18 cellular contexts compared by ENCODE assay signal in the genomic region with DNA sequence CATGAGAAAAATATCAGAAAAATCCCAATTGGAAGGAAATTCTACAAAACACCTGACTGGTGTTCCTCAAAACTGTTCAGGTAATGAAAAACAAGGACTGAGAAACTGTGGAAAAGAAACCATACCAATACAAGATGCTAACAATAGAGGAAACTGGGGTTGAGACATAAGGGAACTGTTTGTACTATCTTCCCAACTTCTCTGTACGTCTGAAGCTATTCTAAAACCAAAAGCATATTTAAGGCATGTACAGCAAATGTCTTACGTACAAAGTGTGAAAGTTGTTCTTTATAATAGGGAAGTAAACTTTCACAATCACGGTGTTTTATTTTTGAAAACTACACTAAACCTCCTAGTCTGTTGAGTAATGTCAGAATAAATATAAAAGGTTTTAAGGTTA.
"Had no signal": no experiment of that assay in that cellular context is flagged by ENCODE, and none has a peak within 500 bp of the region (broad histone marks: within the 10 kb centered on the region; RNA-seq: fewer than 3 reads in every experiment).

No MANE protein-coding gene starts in this region.

- H3K9me3 Mint-ChIP-seq: activated naive CD8-positive, alpha-beta T cell treated with anti-CD3 and anti-CD28 coated beads, Interleukin-2, amount 10 ng/mL, durations not matched to agents 7 days and 5 days; activated T-helper 1 cell treated with anti-CD3 and anti-CD28 coated beads, Interleukin-12 subunit alpha, Interleukin-12 subunit beta, Interleukin-2, Interleukin-4 antibody, amounts not matched to agents 30 ng/mL and 10 ng/mL and 1 ng/mL, durations not matched to agents 14 hours and 24 hours and 36 hours; neural crest cell had no signal

- H3K27me3 ChIP-seq: brain microvascular endothelial cell, sigmoid colon, thyroid gland had no signal

- H3K36me3 Mint-ChIP-seq: activated naive CD8-positive, alpha-beta T cell treated with anti-CD3 and anti-CD28 coated beads, Interleukin-2, amount 10 ng/mL, durations not matched to agents 7 days and 5 days had no signal

- H3K4me3 ChIP-seq: lung, psoas muscle, sigmoid colon, thyroid gland had no signal

- H3K27me3 Mint-ChIP-seq: activated naive CD8-positive, alpha-beta T cell treated with anti-CD3 and anti-CD28 coated beads, Interleukin-2, amount 10 ng/mL, durations not matched to agents 7 days and 5 days had no signal

- H3K36me3 ChIP-seq: brain microvascular endothelial cell, sigmoid colon, thyroid gland had no signal

- ATAC-seq: psoas muscle had no signal

- H3K4me1 Mint-ChIP-seq: activated naive CD8-positive, alpha-beta T cell treated with anti-CD3 and anti-CD28 coated beads, Interleukin-2, amount 10 ng/mL, durations not matched to agents 7 days and 5 days; neural crest cell had no signal

- H3K4me1 ChIP-seq: psoas muscle, sigmoid colon, thyroid gland had no signal

- H3K27ac ChIP-seq: brain microvascular endothelial cell, psoas muscle, sigmoid colon, thyroid gland had no signal

- DNase-seq: activated CD4-positive, CD25-positive, alpha-beta regulatory T cell treated with anti-CD3 and anti-CD28 coated beads, Interleukin-2, amount 50 U/mL, for 72 hours; activated naive CD4-positive, alpha-beta T cell; activated naive CD8-positive, alpha-beta T cell treated with anti-CD3 and anti-CD28 coated beads, Interleukin-2, amount 10 ng/mL, durations not matched to agents 7 days and 5 days; brain microvascular endothelial cell; cerebellar nuclear complex; effector CD8-positive, alpha-beta T cell; foreskin fibroblast; head of caudate nucleus; midbrain; psoas muscle; sigmoid colon; stimulated activated CD4-positive, alpha-beta T cell treated with anti-CD3 and anti-CD28 coated beads, Interleukin-2, amount 100 ng/mL, for 24 hours; T-helper 1 cell; T1000; thyroid gland had no signal

- H3K27ac Mint-ChIP-seq: activated naive CD8-positive, alpha-beta T cell treated with anti-CD3 and anti-CD28 coated beads, Interleukin-2, amount 10 ng/mL, durations not matched to agents 7 days and 5 days; activated T-helper 1 cell treated with anti-CD3 and anti-CD28 coated beads, Interleukin-12 subunit alpha, Interleukin-12 subunit beta, Interleukin-2, Interleukin-4 antibody, amounts not matched to agents 30 ng/mL and 10 ng/mL and 1 ng/mL, durations not matched to agents 14 hours and 24 hours and 36 hours had no signal

- H3K4me3 Mint-ChIP-seq: activated naive CD8-positive, alpha-beta T cell treated with anti-CD3 and anti-CD28 coated beads, Interleukin-2, amount 10 ng/mL, durations not matched to agents 7 days and 5 days; activated T-helper 1 cell treated with anti-CD3 and anti-CD28 coated beads, Interleukin-12 subunit alpha, Interleukin-12 subunit beta, Interleukin-2, Interleukin-4 antibody, amounts not matched to agents 30 ng/mL and 10 ng/mL and 1 ng/mL, durations not matched to agents 14 hours and 24 hours and 36 hours; neural crest cell had no signal

- H3K9me3 ChIP-seq: psoas muscle, sigmoid colon, thyroid gland had no signal
